27 cellular contexts compared by ENCODE assay signal in the genomic region with DNA sequence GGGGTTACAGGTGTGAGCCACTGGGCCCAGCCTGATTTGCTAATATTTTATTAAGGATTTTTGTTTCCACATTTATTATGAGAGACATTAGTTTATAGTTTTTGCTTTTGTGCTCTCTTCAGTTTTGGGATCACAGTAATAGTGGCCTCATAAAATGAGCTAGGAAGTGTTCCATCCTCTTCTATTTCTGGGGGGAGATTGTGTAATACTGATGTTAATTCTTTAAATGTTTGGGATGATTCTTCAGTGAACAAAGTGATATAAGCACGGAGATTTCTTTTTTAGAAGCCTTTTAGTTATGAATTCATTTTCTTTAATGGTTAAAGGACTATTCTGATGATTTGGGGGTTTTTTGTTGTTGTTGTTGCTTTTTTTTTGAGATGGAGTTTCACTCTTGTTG.
"Had no signal": no experiment of that assay in that cellular context is flagged by ENCODE, and none has a peak within 500 bp of the region (broad histone marks: within the 10 kb centered on the region; RNA-seq: fewer than 3 reads in every experiment).

No MANE protein-coding gene starts in this region.

- H3K4me1 ChIP-seq: adrenal gland, foreskin keratinocyte, heart left ventricle, neural progenitor cell, parathyroid adenoma, spleen, tibial nerve had no signal

- H3K79me2 ChIP-seq: parathyroid adenoma had no signal

- H3K9me3 ChIP-seq: adrenal gland, heart left ventricle, spleen, tibial nerve had no signal

- H2AFZ ChIP-seq: neural progenitor cell, parathyroid adenoma had no signal

- H3K36me3 ChIP-seq: adrenal gland, cardiac muscle cell, WERI-Rb-1 had no signal

- H3K9ac ChIP-seq: neural progenitor cell, parathyroid adenoma had no signal

- H3K27me3 ChIP-seq: adrenal gland, cardiac muscle cell, foreskin keratinocyte, heart left ventricle, neural progenitor cell, spleen, tibial nerve had no signal

- DNase-seq: activated CD4-positive, alpha-beta T cell treated with anti-CD3 and anti-CD28 coated beads for 48 hours; activated CD4-positive, alpha-beta T cell treated with anti-CD3 and anti-CD28 coated beads, Interleukin-2, amount 50 U/mL, for 48 hours; activated CD8-positive, alpha-beta memory T cell treated with anti-CD3 and anti-CD28 coated beads for 24 hours; activated effector memory CD4-positive, alpha-beta T cell treated with Interleukin-2 at 50 U/mL for 16 hours; activated naive CD4-positive, alpha-beta T cell treated with Interleukin-2 at 50 U/mL for 16 hours; adrenal gland; aorta; cerebellar nuclear complex; dorsolateral prefrontal cortex; effector memory CD4-positive, alpha-beta T cell; erythroblast; foreskin keratinocyte; heart left ventricle; hypothalamus; immature natural killer cell; natural killer cell; occipital lobe; right cardiac atrium; spleen; stimulated activated naive CD4-positive, alpha-beta T cell treated with Interleukin-2 at 50 U/mL for 16 hours; WERI-Rb-1 had no signal

- H3K4me2 ChIP-seq: neural progenitor cell had no signal

- H3K27ac ChIP-seq: adrenal gland, cardiac muscle cell, coronary artery, dorsolateral prefrontal cortex, foreskin keratinocyte, heart left ventricle, neural progenitor cell, parathyroid adenoma, spleen, tibial nerve, WERI-Rb-1 had no signal

- ATAC-seq: activated CD4-positive, CD25-positive, alpha-beta regulatory T cell treated with anti-CD3 and anti-CD28 coated beads, Interleukin-2, amount 50 U/mL, for 24 hours; foreskin keratinocyte; heart left ventricle; natural killer cell; right cardiac atrium had no signal

- H3K4me3 ChIP-seq: adrenal gland, cardiac muscle cell, coronary artery, dorsolateral prefrontal cortex, heart left ventricle, neural progenitor cell, spleen, tibial nerve had no signal
